Comparison of ENCODE assay signal across 8 cellular contexts in genomic region chr7:107201795-107202450, GRCh38. TPM values are rescaled to one million over a fixed set of nuclear protein-coding genes. Genes with fewer than 3 reads are reported as not detected.
DNase-seq lines count a peak whose midpoint lies in the region; ATAC-seq and TF ChIP-seq lines count a peak whose summit lies in the region.

No MANE protein-coding gene starts in this region.

- no peak overlapping the region for H2AK5ac ChIP-seq in mesendoderm (ENCODE audit: low read length)

- no peaks in the 10 kb centered on the region for H3K9me3 Mint-ChIP-seq in stimulated activated memory B cell treated with anti-CD40 and anti-IgM and Interleukin-4, amounts not matched to agents 10 μg/mL and 1 μg/mL and 100 μg/mL, for 72 hours

- H3K36me3 ChIP-seq in mesendoderm (ENCODE audit: control insufficient read depth, insufficient read depth, low read length): no peaks in the 10 kb centered on the region

- TF ChIP-seq CTCF in 22Rv1 (IDR thresholded peaks at IDR 0.05): peak; percentile 85
- peak; percentile 63 for TF ChIP-seq CTCF in GM12872 (IDR thresholded peaks at IDR 0.05; ENCODE audit: insufficient read depth, low read depth, low read length)
- TF ChIP-seq CTCF in LNCAP (IDR thresholded peaks at IDR 0.05): peak; percentile 85
- TF ChIP-seq CTCF in coronary artery (IDR thresholded peaks at IDR 0.05): peak; percentile 27

- no peaks in the 10 kb centered on the region for H3K27me3 ChIP-seq in mesendoderm (ENCODE audit: insufficient read depth, low read length, poor library complexity)

- H3K36me3 Mint-ChIP-seq in stimulated activated memory B cell treated with anti-CD40 and anti-IgM and Interleukin-4, amounts not matched to agents 10 μg/mL and 1 μg/mL and 100 μg/mL, for 72 hours: peaks cover 57% of the 10 kb centered on the region

- H3K27me3 Mint-ChIP-seq in stimulated activated memory B cell treated with anti-CD40 and anti-IgM and Interleukin-4, amounts not matched to agents 10 μg/mL and 1 μg/mL and 100 μg/mL, for 72 hours: no peaks in the 10 kb centered on the region

- H4K5ac ChIP-seq in mesendoderm (ENCODE audit: low read length): no peak overlapping the region

- H3K56ac ChIP-seq in mesendoderm (ENCODE audit: low read length): no peak overlapping the region

- H2BK15ac ChIP-seq in mesendoderm (replicated peaks; ENCODE audit: low read depth): no peak overlapping the region

- DNase-seq in SHP77 treated with DMSO at 0.1 percent for 48 hours (lab: John Stamatoyannopoulos, UW): peak; percentile 39
- DNase-seq in coronary artery (ENCODE audit: low spot score): no peak
- DNase-seq in mesendoderm: peak; percentile 60

- H2BK5ac ChIP-seq in mesendoderm (ENCODE audit: low read length): no peak overlapping the region

- no peaks in the 10 kb centered on the region for H3K79me1 ChIP-seq in mesendoderm (ENCODE audit: low read length)

- no peak overlapping the region for H3K27ac Mint-ChIP-seq in stimulated activated memory B cell treated with anti-CD40 and anti-IgM and Interleukin-4, amounts not matched to agents 10 μg/mL and 1 μg/mL and 100 μg/mL, for 72 hours

- no CpG with 5 or more reads among the region's 4 CpGs for WGBS in mesendoderm (ENCODE audit: extremely low coverage, insufficient coverage, low lambda C conversion rate)

- no peaks in the 10 kb centered on the region for H3K4me1 Mint-ChIP-seq in stimulated activated memory B cell treated with anti-CD40 and anti-IgM and Interleukin-4, amounts not matched to agents 10 μg/mL and 1 μg/mL and 100 μg/mL, for 72 hours

- no peak overlapping the region for H3K27ac ChIP-seq in 22Rv1
- no peak overlapping the region for H3K27ac ChIP-seq in coronary artery
- no peak overlapping the region for H3K27ac ChIP-seq in mesendoderm (ENCODE audit: low read depth, low read length)

- H3K4me3 Mint-ChIP-seq in stimulated activated memory B cell treated with anti-CD40 and anti-IgM and Interleukin-4, amounts not matched to agents 10 μg/mL and 1 μg/mL and 100 μg/mL, for 72 hours: no peak overlapping the region

- H3K4me3 ChIP-seq in coronary artery (no peak overlapping the region), mesendoderm (ENCODE audit: low read length) (no peak overlapping the region)

- H3K4me1 ChIP-seq in mesendoderm (ENCODE audit: control insufficient read depth, low read depth, low read length): peaks cover 2% of the 10 kb centered on the region

- no peaks in the 10 kb centered on the region for H3K79me2 ChIP-seq in mesendoderm (ENCODE audit: control insufficient read depth, insufficient read depth, low read length)

- ATAC-seq in GM18861 (IDR thresholded peaks at IDR 0.05; ENCODE audit: unreplicated experiment): no peak
- ATAC-seq in stimulated activated memory B cell treated with anti-CD40 and anti-IgM and Interleukin-4, amounts not matched to agents 10 μg/mL and 1 μg/mL and 100 μg/mL, for 72 hours: no peak

- no peak overlapping the region for H3K23ac ChIP-seq in mesendoderm (ENCODE audit: low read length)

- H3K18ac ChIP-seq in mesendoderm (ENCODE audit: low read length): no peak overlapping the region

- no peak overlapping the region for H3K9ac ChIP-seq in mesendoderm (ENCODE audit: low read length)

- no peak overlapping the region for H2BK120ac ChIP-seq in mesendoderm (ENCODE audit: low read depth, low read length)

- H4K8ac ChIP-seq in mesendoderm (ENCODE audit: low read depth, low read length): no peak overlapping the region

- H3K4me2 ChIP-seq in mesendoderm (ENCODE audit: low read length): no peak overlapping the region

- H3K4ac ChIP-seq in mesendoderm (ENCODE audit: low read depth, low read length): no peak overlapping the region

RNA-seq across cellular contexts. Expression of gene HBP1, which starts 33.1 kb away (rescaled TPM):
- 8.8 TPM for polyA plus RNA-seq in mesendoderm (2013, experiment 1 of 2)
- polyA plus RNA-seq in mesendoderm (2013, experiment 2 of 2): 9.2 TPM

Comparison
In these comparisons a context has a peak if more than half of its experiments do, and no peak if none do; other contexts are left out.
1. CTCF ChIP-seq: peak in every context shown above with its lines; median percentile 85 in 22Rv1; 85 in LNCAP; 63 in GM12872; 27 in coronary artery.